ENCODE assay signal across 28 cellular contexts in genomic region chr20:38230957-38231785, GRCh38. TPM values are rescaled to one million over a fixed set of nuclear protein-coding genes. Genes with fewer than 3 reads are reported as not detected.
DNase-seq lines count a peak whose midpoint lies in the region; FAIRE-seq and TF ChIP-seq lines count a peak whose summit lies in the region.
"Had no signal": no experiment of that assay in that cellular context is flagged by ENCODE, and none has a peak within 500 bp of the region (broad histone marks: within the 10 kb centered on the region; RNA-seq: fewer than 3 reads in every experiment).

No MANE protein-coding gene starts in this region.

- no peak for TF ChIP-seq EP300 in ovary (IDR thresholded peaks at IDR 0.05)

- peaks cover under 1% of the 10 kb centered on the region for H3K4me1 ChIP-seq in ovary (ENCODE audit: insufficient read depth)
- H3K4me1 ChIP-seq: gastrocnemius medialis, prostate gland had no signal

- peak; percentile 77 for FAIRE-seq in HTR-8/SVneo (lab: Jason Lieb, UNC)

- peak overlapping the region; percentile 57 for H3K27ac ChIP-seq in brain microvascular endothelial cell
- no peak overlapping the region for H3K27ac ChIP-seq in ovary
- H3K27ac ChIP-seq: cardiac muscle cell, gastrocnemius medialis, prostate gland had no signal

- intact Hi-C loops in ovary (cut with DNase I), result loop anchor here in 1 of 4 donors (5.0 kb wide), 1 partner anchor 86 kb away; no protein-coding TSS in a partner anchor

- WGBS in ovary, 3 donors, result 74 to 82% (median 78%) methylated on average over 11 of the region's 11 CpGs

- no peaks in the 10 kb centered on the region for H3K9me3 Mint-ChIP-seq in nephron progenitor cell
- H3K9me3 Mint-ChIP-seq: activated CD4-positive, alpha-beta T cell treated with anti-CD3 and anti-CD28 coated beads, Interleukin-2, amount 10 ng/mL, durations not matched to agents 7 days and 5 days; CD8-positive, alpha-beta memory T cell; naive thymus-derived CD4-positive, alpha-beta T cell; stimulated activated naive CD8-positive, alpha-beta T cell treated with anti-CD3 and anti-CD28 coated beads, Interleukin-15, amount 100 ng/mL, for 72 hours; T-cell had no signal

- DNase-seq in ELR (ENCODE audit: low read depth), result peak; percentile 53
- DNase-seq in HTR-8/SVneo (ENCODE audit: insufficient read length, low spot score), result no peak
- peak; percentile 66 for DNase-seq in brain microvascular endothelial cell
- no peak for DNase-seq in nephron progenitor cell
- no peak for DNase-seq in NCI-H146 treated with DMSO at 0.1 percent for 48 hours (lab: John Stamatoyannopoulos, UW; ENCODE audit: unreplicated experiment)
- no peak for DNase-seq in UCSD-AML1 (lab: John Stamatoyannopoulos, UW; ENCODE audit: unreplicated experiment)
- no peak for DNase-seq in ovary
- no peak for DNase-seq in NCI-H1930 (lab: John Stamatoyannopoulos, UW)
- DNase-seq: activated CD4-positive, alpha-beta T cell treated with anti-CD3 and anti-CD28 coated beads, Interleukin-2, amount 10 ng/mL, durations not matched to agents 7 days and 5 days; activated effector memory CD4-positive, alpha-beta T cell treated with Interleukin-2 at 50 U/mL for 16 hours; CD8-positive, alpha-beta memory T cell; DMS79 treated with DMSO at 0.1 percent for 48 hours; erythroblast; KG1; kidney glomerular epithelial cell; mesendoderm; naive thymus-derived CD4-positive, alpha-beta T cell; NCI-H1092; NCI-H510A treated with DMSO at 0.1 percent for 48 hours; SHP77 treated with DMSO at 0.1 percent for 48 hours; stimulated activated CD4-positive, alpha-beta T cell treated with anti-CD3 and anti-CD28 coated beads, Interleukin-4, amount 100 ng/mL, for 4 hours; stimulated activated naive CD8-positive, alpha-beta T cell treated with anti-CD3 and anti-CD28 coated beads, Interleukin-15, amount 100 ng/mL, for 72 hours; T-cell had no signal

- H3K36me3 ChIP-seq in brain microvascular endothelial cell (replicated peaks) (peaks cover 71% of the 10 kb centered on the region), ovary (no peaks in the 10 kb centered on the region)
- H3K36me3 ChIP-seq: cardiac muscle cell, gastrocnemius medialis, prostate gland had no signal

- no peak for TF ChIP-seq POLR2A in ovary (IDR thresholded peaks at IDR 0.05)

- H3K4me3 Mint-ChIP-seq in nephron progenitor cell, result no peak overlapping the region
- H3K4me3 Mint-ChIP-seq: activated CD4-positive, alpha-beta T cell treated with anti-CD3 and anti-CD28 coated beads, Interleukin-2, amount 10 ng/mL, durations not matched to agents 7 days and 5 days; CD8-positive, alpha-beta memory T cell; naive thymus-derived CD4-positive, alpha-beta T cell; stimulated activated naive CD8-positive, alpha-beta T cell treated with anti-CD3 and anti-CD28 coated beads, Interleukin-15, amount 100 ng/mL, for 72 hours; T-cell had no signal

- H3K27ac Mint-ChIP-seq in nephron progenitor cell, result peak overlapping the region; percentile 52
- H3K27ac Mint-ChIP-seq: activated CD4-positive, alpha-beta T cell treated with anti-CD3 and anti-CD28 coated beads, Interleukin-2, amount 10 ng/mL, durations not matched to agents 7 days and 5 days; naive thymus-derived CD4-positive, alpha-beta T cell; stimulated activated naive CD8-positive, alpha-beta T cell treated with anti-CD3 and anti-CD28 coated beads, Interleukin-15, amount 100 ng/mL, for 72 hours; T-cell had no signal

- in situ Hi-C loops in brain microvascular endothelial cell (cut with HindIII; ENCODE audit: low pct_ligation_motif_present, low sequenced_read_pairs), result no loop called here

- H3K27me3 ChIP-seq in brain microvascular endothelial cell (replicated peaks), result no peaks in the 10 kb centered on the region
- no peaks in the 10 kb centered on the region for H3K27me3 ChIP-seq in ovary
- H3K27me3 ChIP-seq: cardiac muscle cell, gastrocnemius medialis had no signal

- peaks cover 12% of the 10 kb centered on the region for H3K27me3 Mint-ChIP-seq in nephron progenitor cell (ENCODE audit: low read depth, poor library complexity)

- H3K4me3 ChIP-seq in brain microvascular endothelial cell (ENCODE audit: low read depth, low read length) (no peak overlapping the region), ovary (no peak overlapping the region)
- H3K4me3 ChIP-seq: cardiac muscle cell, gastrocnemius medialis, prostate gland had no signal

- H3K9me3 ChIP-seq in ovary, result no peaks in the 10 kb centered on the region
- H3K9me3 ChIP-seq: gastrocnemius medialis, prostate gland had no signal

- no peaks in the 10 kb centered on the region for H3K4me1 Mint-ChIP-seq in nephron progenitor cell
- H3K4me1 Mint-ChIP-seq: CD8-positive, alpha-beta memory T cell; stimulated activated naive CD8-positive, alpha-beta T cell treated with anti-CD3 and anti-CD28 coated beads, Interleukin-15, amount 100 ng/mL, for 72 hours; T-cell had no signal

- TF ChIP-seq CTCF in brain microvascular endothelial cell (IDR thresholded peaks at IDR 0.05; ENCODE audit: low read depth, low read length, missing control alignments), result no peak
- TF ChIP-seq CTCF in nephron progenitor cell (IDR thresholded peaks at IDR 0.05), result no peak
- TF ChIP-seq CTCF in ovary (IDR thresholded peaks at IDR 0.05), result no peak

- no peaks in the 10 kb centered on the region for H3K36me3 Mint-ChIP-seq in nephron progenitor cell (ENCODE audit: low read depth)
- H3K36me3 Mint-ChIP-seq: CD8-positive, alpha-beta memory T cell; naive thymus-derived CD4-positive, alpha-beta T cell; T-cell had no signal

RNA-seq across cellular contexts. Expression of gene KIAA1755, which starts 29.4 kb away (rescaled TPM):
- total RNA-seq in ovary, result 10 to 100 TPM in 5 of 7 donors, 1 to 10 TPM in 2; 4.4 to 29.7 (median 16.9) TPM
- 10 to 100 TPM in 1 of 2 donors, 1 to 10 TPM in 1; 9.6 to 11.8 TPM for polyA plus RNA-seq in ovary
- total RNA-seq: activated CD4-positive, alpha-beta T cell treated with anti-CD3 and anti-CD28 coated beads, Interleukin-2, amount 10 ng/mL, durations not matched to agents 7 days and 5 days; cardiac muscle cell; CD8-positive, alpha-beta memory T cell; dermis microvascular lymphatic vessel endothelial cell; H4; naive thymus-derived CD4-positive, alpha-beta T cell; T-cell had no signal
- polyA plus RNA-seq: cardiac muscle cell; CD8-positive, alpha-beta memory T cell; naive thymus-derived CD4-positive, alpha-beta T cell had no signal

Comparison
In these comparisons a context has a peak if more than half of its experiments do, and no peak if none do; other contexts are left out.
1. DNase-seq: peak in ELR (single experiment) and brain microvascular endothelial cell (single experiment); none in HTR-8/SVneo (single experiment), nephron progenitor cell (single experiment), NCI-H146 treated with DMSO at 0.1 percent for 48 hours (single experiment), UCSD-AML1 (single experiment), ovary (0 of 5) and NCI-H1930 (0 of 2).